24 cellular contexts compared by ENCODE assay signal in genomic region chr2:64658269-64658668, GRCh38. TPM values are rescaled to one million over a fixed set of nuclear protein-coding genes. Genes with fewer than 3 reads are reported as not detected.
DNase-seq lines count a peak whose midpoint lies in the region; ATAC-seq and TF ChIP-seq lines count a peak whose summit lies in the region.
"Had no signal": no experiment of that assay in that cellular context is flagged by ENCODE, and none has a peak within 500 bp of the region (broad histone marks: within the 10 kb centered on the region; RNA-seq: fewer than 3 reads in every experiment).

No MANE protein-coding gene starts in this region.

- no peaks in the 10 kb centered on the region for H3K27me3 Mint-ChIP-seq in CD8-positive, alpha-beta T cell (ENCODE audit: low read depth)
- no peaks in the 10 kb centered on the region for H3K27me3 Mint-ChIP-seq in naive B cell
- H3K27me3 Mint-ChIP-seq: activated naive CD8-positive, alpha-beta T cell treated with anti-CD3 and anti-CD28 coated beads, Interleukin-2, amount 10 ng/mL, durations not matched to agents 7 days and 5 days; brain had no signal

- H3K9me3 ChIP-seq in CD8-positive, alpha-beta T cell (ENCODE audit: low read length), result no peaks in the 10 kb centered on the region
- no peaks in the 10 kb centered on the region for H3K9me3 ChIP-seq in OCI-LY7 (ENCODE audit: low read length)
- H3K9me3 ChIP-seq in upper lobe of right lung, result no peaks in the 10 kb centered on the region
- H3K9me3 ChIP-seq: HAP-1, testis had no signal

- H3K27me3 ChIP-seq in CD8-positive, alpha-beta T cell (ENCODE audit: insufficient read depth, low read length), result no peaks in the 10 kb centered on the region
- no peaks in the 10 kb centered on the region for H3K27me3 ChIP-seq in upper lobe of right lung
- H3K27me3 ChIP-seq: testis had no signal

- POLR2A ChIA-PET in CD8-positive, alpha-beta T cell (lab: Charles Lee), result interaction anchor here (1.9 to 2.0 kb wide), 2 partner anchors 8 to 93 kb away, joined by 5 to 6 read pairs; no protein-coding TSS in a partner anchor
- POLR2A ChIA-PET in OCI-LY7 (lab: Charles Lee), result interaction anchor here (0.6 to 13.1 kb wide), 14 partner anchors 6 to 553 kb away, joined by 3 to 324 read pairs (median 4); no protein-coding TSS in a partner anchor

- H3K79me2 ChIP-seq in OCI-LY7 (ENCODE audit: insufficient read depth, low read depth, low read length), result peaks cover 70% of the 10 kb centered on the region; the same call in 1 of the 2 replicates

- H3K9me3 Mint-ChIP-seq in CD8-positive, alpha-beta T cell, result no peaks in the 10 kb centered on the region
- H3K9me3 Mint-ChIP-seq in naive B cell, result peaks cover 0 to 2% (median 0%) of the 10 kb centered on the region in 7 donors
- H3K9me3 Mint-ChIP-seq: activated naive CD8-positive, alpha-beta T cell treated with anti-CD3 and anti-CD28 coated beads, Interleukin-2, amount 10 ng/mL, durations not matched to agents 7 days and 5 days; activated T-helper 1 cell treated with anti-CD3 and anti-CD28 coated beads, Interleukin-12 subunit alpha, Interleukin-12 subunit beta, Interleukin-2, Interleukin-4 antibody, amounts not matched to agents 30 ng/mL and 10 ng/mL and 1 ng/mL, durations not matched to agents 14 hours and 24 hours and 36 hours; brain; endodermal cell; immature natural killer cell had no signal

- H3K9me2 ChIP-seq in OCI-LY7 (ENCODE audit: insufficient read depth, low read length), result no peaks in the 10 kb centered on the region

- peak overlapping the region; percentile 83 for H3K4me2 ChIP-seq in OCI-LY7 (ENCODE audit: low read length)

- intact Hi-C loops in CD8-positive, alpha-beta T cell (cut with DNase I, micrococcal nuclease), result loop anchor here in 1 of 2 experiments (10.0 kb wide), 1 partner anchor 813 kb away; the partner anchor contains the start of gene UGP2
- intact Hi-C loops in OCI-LY7 (cut with micrococcal nuclease; ENCODE audit: unreplicated experiment), result loop anchor here (1.0 to 5.0 kb wide), 4 partner anchors 69 to 374 kb away; no protein-coding TSS in a partner anchor
- intact Hi-C loops in left cardiac atrium (cut with DNase I), result loop anchor here in 1 of 2 donors (10.0 kb wide), 1 partner anchor 87 kb away; no protein-coding TSS in a partner anchor
- intact Hi-C loops in upper lobe of right lung (cut with DNase I), result no loop called here

- no peak for DNase-seq in CD8-positive, alpha-beta T cell
- DNase-seq in OCI-LY7 (ENCODE audit: low spot score), result peak; percentile 93
- peak; percentile 85 for DNase-seq in naive B cell
- DNase-seq in left cardiac atrium, result no peak
- DNase-seq in upper lobe of right lung, result no peak
- DNase-seq in SHP77 (lab: John Stamatoyannopoulos, UW), result no peak
- DNase-seq: activated naive CD8-positive, alpha-beta T cell treated with anti-CD3 and anti-CD28 coated beads, Interleukin-2, amount 10 ng/mL, durations not matched to agents 7 days and 5 days; Calu3; endodermal cell; head of caudate nucleus; immature natural killer cell; IMR-90; NCI-H1092; NCI-H2081 treated with DMSO at 0.1 percent for 48 hours; NCI-H510A; occipital lobe; stimulated activated CD4-positive, alpha-beta T cell treated with anti-CD3 and anti-CD28 coated beads, Interleukin-12 subunit alpha, Interleukin-12 subunit beta, amount 100 ng/mL, for 4 hours; stimulated activated CD8-positive, alpha-beta memory T cell treated with anti-CD3 and anti-CD28 coated beads, Interleukin-4, amount 100 ng/mL, for 48 hours; testis had no signal

- no peak for ATAC-seq in CD8-positive, alpha-beta T cell
- peak; percentile 18 for ATAC-seq in HG03354 (IDR thresholded peaks at IDR 0.05; ENCODE audit: poor library complexity, severe bottlenecking, unreplicated experiment)
- peak; percentile 50 to 56 for ATAC-seq in naive B cell (ENCODE audit: low read depth in 2 of 2)
- ATAC-seq in left cardiac atrium, result no peak
- no peak for ATAC-seq in upper lobe of right lung
- no peak for ATAC-seq in GM21423 (IDR thresholded peaks at IDR 0.05; ENCODE audit: unreplicated experiment)

- no peaks in the 10 kb centered on the region for H4K20me1 ChIP-seq in OCI-LY7 (ENCODE audit: insufficient read depth, low read length)

- TF ChIP-seq CTCF in CD8-positive, alpha-beta T cell (IDR thresholded peaks at IDR 0.05), result no peak
- TF ChIP-seq CTCF in OCI-LY7 (conservative IDR thresholded peaks at IDR 0.05; ENCODE audit: low read length), result no peak
- TF ChIP-seq CTCF in upper lobe of right lung (IDR thresholded peaks at IDR 0.05), result no peak

- BruUV-seq in OCI-LY7 (replicated peaks; lab: Mats Ljungman, UMichigan), result no TSS peak

- no peak overlapping the region for H3K4me3 ChIP-seq in CD8-positive, alpha-beta T cell (ENCODE audit: low read depth, low read length)
- H3K4me3 ChIP-seq in OCI-LY7 (ENCODE audit: low read depth, low read length, poor library complexity, severe bottlenecking), result peak overlapping the region; percentile 91
- H3K4me3 ChIP-seq in upper lobe of right lung, result no peak overlapping the region
- H3K4me3 ChIP-seq: HAP-1, testis had no signal

- peaks cover 41% of the 10 kb centered on the region for H3K4me1 ChIP-seq in CD8-positive, alpha-beta T cell (ENCODE audit: insufficient read depth, low read length)
- H3K4me1 ChIP-seq in OCI-LY7 (ENCODE audit: insufficient read depth, low read length, poor library complexity, severe bottlenecking) (peaks cover 86% of the 10 kb centered on the region), upper lobe of right lung (peaks cover 11% of the 10 kb centered on the region)

- H3K4me3 Mint-ChIP-seq in CD8-positive, alpha-beta T cell, result peak overlapping the region; percentile 37
- H3K4me3 Mint-ChIP-seq in naive B cell, result peak overlapping the region; percentile 64 to 91 (median 80)
- H3K4me3 Mint-ChIP-seq: activated naive CD8-positive, alpha-beta T cell treated with anti-CD3 and anti-CD28 coated beads, Interleukin-2, amount 10 ng/mL, durations not matched to agents 7 days and 5 days; activated T-helper 1 cell treated with anti-CD3 and anti-CD28 coated beads, Interleukin-12 subunit alpha, Interleukin-12 subunit beta, Interleukin-2, Interleukin-4 antibody, amounts not matched to agents 30 ng/mL and 10 ng/mL and 1 ng/mL, durations not matched to agents 14 hours and 24 hours and 36 hours; endodermal cell; immature natural killer cell had no signal

- peak overlapping the region; percentile 77 for H3K27ac Mint-ChIP-seq in CD8-positive, alpha-beta T cell
- peak overlapping the region; percentile 85 to 100 (median 99) for H3K27ac Mint-ChIP-seq in naive B cell
- H3K27ac Mint-ChIP-seq: activated naive CD8-positive, alpha-beta T cell treated with anti-CD3 and anti-CD28 coated beads, Interleukin-2, amount 10 ng/mL, durations not matched to agents 7 days and 5 days; activated T-helper 1 cell treated with anti-CD3 and anti-CD28 coated beads, Interleukin-12 subunit alpha, Interleukin-12 subunit beta, Interleukin-2, Interleukin-4 antibody, amounts not matched to agents 30 ng/mL and 10 ng/mL and 1 ng/mL, durations not matched to agents 14 hours and 24 hours and 36 hours; brain; endodermal cell had no signal

- no peak overlapping the region for H3K27ac ChIP-seq in CD8-positive, alpha-beta T cell (ENCODE audit: low read depth, low read length)
- H3K27ac ChIP-seq in OCI-LY7 (ENCODE audit: low read depth, low read length, poor library complexity, severe bottlenecking), result peak overlapping the region; percentile 95
- H3K27ac ChIP-seq in upper lobe of right lung, result no peak overlapping the region
- H3K27ac ChIP-seq: testis had no signal

- H2AFZ ChIP-seq in OCI-LY7 (ENCODE audit: low read length), result no peak overlapping the region; the same call in 1 of the 2 replicates

- CTCF ChIA-PET in CD8-positive, alpha-beta T cell (lab: Charles Lee), result interaction anchor here (0.8 to 8.9 kb wide), 6 partner anchors 8 to 172 kb away, joined by 3 to 51 read pairs (median 3); partner anchors contain the start of gene AFTPH
- CTCF ChIA-PET in OCI-LY7 (lab: Charles Lee; ENCODE audit: unreplicated experiment), result interaction anchor here (1.1 to 1.9 kb wide), 4 partner anchors 69 to 221 kb away, joined by 3 to 14 read pairs (median 6); no protein-coding TSS in a partner anchor

- peaks cover 2% of the 10 kb centered on the region for H3K36me3 Mint-ChIP-seq in CD8-positive, alpha-beta T cell
- H3K36me3 Mint-ChIP-seq in naive B cell, result no peaks in the 10 kb centered on the region
- H3K36me3 Mint-ChIP-seq: brain had no signal

- H3K4me1 Mint-ChIP-seq in CD8-positive, alpha-beta T cell (ENCODE audit: low read depth), result peaks cover 67% of the 10 kb centered on the region
- peaks cover 51 to 84% (median 80%) of the 10 kb centered on the region in 3 donors for H3K4me1 Mint-ChIP-seq in naive B cell

- H3K36me3 ChIP-seq in CD8-positive, alpha-beta T cell (ENCODE audit: insufficient read depth, low read length), result no peaks in the 10 kb centered on the region
- H3K36me3 ChIP-seq in OCI-LY7 (ENCODE audit: insufficient read depth, low read length) (no peaks in the 10 kb centered on the region), upper lobe of right lung (no peaks in the 10 kb centered on the region)
- H3K36me3 ChIP-seq: HAP-1 had no signal

RNA-seq across cellular contexts. Expression of gene SERTAD2, which starts 4.6 kb away (rescaled TPM):
- 10 to 100 TPM; 47.5 to 48.8 TPM for total RNA-seq in CD8-positive, alpha-beta T cell
- 10.7 and 11.5 TPM in 2 replicates for total RNA-seq in OCI-LY7 (2014; rRNA removed; shearing (Covaris generic))
- total RNA-seq in OCI-LY7 (2022) (53.2 and 54.5 TPM in 2 replicates), left cardiac atrium (10 to 100 TPM; 14.3 to 14.7 TPM), upper lobe of right lung (20.7 TPM)
- polyA plus RNA-seq in naive B cell (ENCODE audit: low read depth in 6 of 6), result 10 to 100 TPM in 5 of 6 donors, 1 to 10 TPM in 1; 7.9 to 21.8 (median 13.2) TPM

Comparison
In these comparisons a context has a peak if more than half of its experiments do, and no peak if none do; other contexts are left out.
1. ATAC-seq: peak in HG03354 (single experiment) and naive B cell (2 of 2); none in CD8-positive, alpha-beta T cell (single experiment), left cardiac atrium (0 of 2), upper lobe of right lung (single experiment) and GM21423 (single experiment).
2. DNase-seq: peak in OCI-LY7 (single experiment) and naive B cell (single experiment); none in CD8-positive, alpha-beta T cell (0 of 7), left cardiac atrium (single experiment), upper lobe of right lung (single experiment) and SHP77 (0 of 2).